ENCODE assay signal across 18 cellular contexts in genomic region chr12:111040690-111041089, GRCh38. TPM values are rescaled to one million over a fixed set of nuclear protein-coding genes. Genes with fewer than 3 reads are reported as not detected.
A peak's percentile ranks its signal among the peaks of the same experiment; 100 is the strongest.
DNase-seq lines count a peak whose midpoint lies in the region; ATAC-seq, FAIRE-seq and TF ChIP-seq lines count a peak whose summit lies in the region.
"Had no signal": no experiment of that assay in that cellular context is flagged by ENCODE, and none has a peak within 500 bp of the region (broad histone marks: within the 10 kb centered on the region; RNA-seq: fewer than 3 reads in every experiment).

No MANE protein-coding gene starts in this region.

- peaks cover 7% of the 10 kb centered on the region for H3K27me3 ChIP-seq in MM.1S (replicated peaks; ENCODE audit: insufficient read depth, low read length)
- H3K27me3 ChIP-seq in RWPE2 (ENCODE audit: insufficient read depth, poor library complexity, severe bottlenecking) = peaks cover 3% of the 10 kb centered on the region
- peaks cover 0 to 67% (median 11%) of the 10 kb centered on the region in 4 donors for H3K27me3 ChIP-seq in esophagus squamous epithelium

- no peak overlapping the region for H3K27ac Mint-ChIP-seq in activated naive CD4-positive, alpha-beta T cell treated with anti-CD3 and anti-CD28 coated beads for 36 hours
- H3K27ac Mint-ChIP-seq: CD14-positive monocyte; CD4-positive, alpha-beta memory T cell had no signal

- no peak for FAIRE-seq in kidney (lab: Jason Lieb, UNC)
- FAIRE-seq: A549, GM19239, H1 had no signal

- CTCF ChIA-PET in activated naive CD4-positive, alpha-beta T cell treated with anti-CD3 and anti-CD28 coated beads for 36 hours (lab: Charles Lee) = no interaction called here

- no peak for TF ChIP-seq CTCF in MM.1S (IDR thresholded peaks at IDR 0.05; ENCODE audit: low read length)
- no peak for TF ChIP-seq CTCF in RWPE2 (IDR thresholded peaks at IDR 0.05; ENCODE audit: poor library complexity, severe bottlenecking)
- TF ChIP-seq CTCF in kidney (IDR thresholded peaks at IDR 0.05; ENCODE audit: borderline replicate concordance, extremely low read depth, insufficient read depth) = no peak
- TF ChIP-seq CTCF in esophagus squamous epithelium (IDR thresholded peaks at IDR 0.05) = no peak

- H2AFZ ChIP-seq in MM.1S (ENCODE audit: low read length) = no peak overlapping the region

- H3K27me3 Mint-ChIP-seq in activated naive CD4-positive, alpha-beta T cell treated with anti-CD3 and anti-CD28 coated beads for 36 hours (ENCODE audit: low read depth) = peaks cover 20% of the 10 kb centered on the region

- H3K79me2 ChIP-seq in MM.1S (ENCODE audit: low read length) = no peaks in the 10 kb centered on the region

- no peaks in the 10 kb centered on the region for H4K20me1 ChIP-seq in MM.1S (ENCODE audit: insufficient read depth, low read length)

- no peak overlapping the region for H3K4me2 ChIP-seq in MM.1S (ENCODE audit: low read depth, low read length)
- H3K4me2 ChIP-seq: A549 had no signal

- H3K36me3 Mint-ChIP-seq in activated naive CD4-positive, alpha-beta T cell treated with anti-CD3 and anti-CD28 coated beads for 36 hours (ENCODE audit: low read depth) = no peaks in the 10 kb centered on the region
- H3K36me3 Mint-ChIP-seq: CD14-positive monocyte; CD4-positive, alpha-beta memory T cell had no signal

- peaks cover 5% of the 10 kb centered on the region; the same call in 1 of the 2 replicates for H3F3A ChIP-seq in MM.1S (ENCODE audit: insufficient read depth, low read length)

- H3K9me2 ChIP-seq in MM.1S (replicated peaks; ENCODE audit: insufficient read depth, low read length) = no peaks in the 10 kb centered on the region

- H3K36me3 ChIP-seq in MM.1S (replicated peaks; ENCODE audit: insufficient read depth, low read length) (no peaks in the 10 kb centered on the region), RWPE2 (ENCODE audit: low read depth) (peaks cover 12% of the 10 kb centered on the region), kidney (ENCODE audit: control insufficient read depth in 1 of 2, insufficient read depth in 2 of 2, low read length in 2 of 2) (no peaks in the 10 kb centered on the region), esophagus squamous epithelium (no peaks in the 10 kb centered on the region)

- H3K9me3 Mint-ChIP-seq in activated naive CD4-positive, alpha-beta T cell treated with anti-CD3 and anti-CD28 coated beads for 36 hours = no peaks in the 10 kb centered on the region
- H3K9me3 Mint-ChIP-seq: H9 had no signal

- no peak overlapping the region for H3K4me3 ChIP-seq in MM.1S (ENCODE audit: low read length)
- no peak overlapping the region for H3K4me3 ChIP-seq in RWPE2 (ENCODE audit: severe bottlenecking)
- H3K4me3 ChIP-seq in kidney (ENCODE audit: low read length in 2 of 2) = no peak overlapping the region
- no peak overlapping the region for H3K4me3 ChIP-seq in esophagus squamous epithelium
- H3K4me3 ChIP-seq: A549 had no signal

- TF ChIP-seq POLR2A in esophagus squamous epithelium (IDR thresholded peaks at IDR 0.05) = no peak

- H3K4me1 Mint-ChIP-seq in activated naive CD4-positive, alpha-beta T cell treated with anti-CD3 and anti-CD28 coated beads for 36 hours (ENCODE audit: low read depth) = peaks cover 9% of the 10 kb centered on the region

- peak overlapping the region; percentile 34; the same call in 1 of the 2 replicates for H3K27ac ChIP-seq in MM.1S (ENCODE audit: low read length)
- no peak overlapping the region for H3K27ac ChIP-seq in RWPE2 (ENCODE audit: poor library complexity, severe bottlenecking)
- no peak overlapping the region for H3K27ac ChIP-seq in kidney (ENCODE audit: low read depth in 2 of 2, low read length in 2 of 2)
- H3K27ac ChIP-seq in esophagus squamous epithelium = no peak overlapping the region
- H3K27ac ChIP-seq: A549 had no signal

- no peak overlapping the region for H3K9ac ChIP-seq in MM.1S (ENCODE audit: low read length)
- no peak overlapping the region for H3K9ac ChIP-seq in kidney (ENCODE audit: low read length in 2 of 2)

- DNase-seq in MM.1S (no peak), RWPE2 (ENCODE audit: low spot score) (peak; percentile 10), kidney (peak; percentile 1), epidermal melanocyte (ENCODE audit: insufficient read length, low spot score) (no peak), esophagus squamous epithelium (lab: John Stamatoyannopoulos, UW) (no peak)
- no peak for DNase-seq in activated naive CD4-positive, alpha-beta T cell treated with anti-CD3 and anti-CD28 coated beads for 36 hours
- DNase-seq: AML-193; Calu3; CD4-positive, alpha-beta memory T cell; DMS79 treated with DMSO at 0.1 percent for 48 hours; GF-D8; H9 had no signal

- H3K4me3 Mint-ChIP-seq in activated naive CD4-positive, alpha-beta T cell treated with anti-CD3 and anti-CD28 coated beads for 36 hours = no peak overlapping the region
- H3K4me3 Mint-ChIP-seq: CD14-positive monocyte, H9 had no signal

- no peaks in the 10 kb centered on the region for H3K9me3 ChIP-seq in MM.1S (replicated peaks; ENCODE audit: insufficient read depth, low read length)
- H3K9me3 ChIP-seq in RWPE2 (ENCODE audit: severe bottlenecking) = no peaks in the 10 kb centered on the region
- H3K9me3 ChIP-seq in kidney (ENCODE audit: control insufficient read depth in 1 of 2, low read length in 2 of 2) = no peaks in the 10 kb centered on the region
- no peaks in the 10 kb centered on the region for H3K9me3 ChIP-seq in esophagus squamous epithelium
- H3K9me3 ChIP-seq: A549 had no signal

- intact Hi-C loops in kidney (cut with DNase I) = no loop called here
- intact Hi-C loops in activated naive CD4-positive, alpha-beta T cell treated with anti-CD3 and anti-CD28 coated beads for 36 hours (cut with micrococcal nuclease) = no loop called here
- intact Hi-C loops in esophagus squamous epithelium (cut with DNase I) = no loop called here

- ATAC-seq in RWPE2 (ENCODE audit: low read depth) = no peak
- ATAC-seq: A549 had no signal

- 73 to 79% methylated on average over 3 of the region's 3 CpGs for WGBS in esophagus squamous epithelium, 2 donors

- H3K4me1 ChIP-seq in MM.1S (ENCODE audit: low read length) (peaks cover 28% of the 10 kb centered on the region), RWPE2 (ENCODE audit: insufficient read depth, poor library complexity, severe bottlenecking) (no peaks in the 10 kb centered on the region), kidney (ENCODE audit: control insufficient read depth in 1 of 2, insufficient read depth in 1 of 2, low read depth in 1 of 2, low read length in 2 of 2) (no peaks in the 10 kb centered on the region), esophagus squamous epithelium (peaks cover 0 to 13% (median 3%) of the 10 kb centered on the region in 3 donors)

RNA-seq across cellular contexts. Expression of gene CUX2, which starts 6.7 kb away (rescaled TPM):
- total RNA-seq in kidney (0.06 TPM), esophagus squamous epithelium (not detected)
- not detected for polyA plus RNA-seq in kidney (ENCODE audit: insufficient read depth, low read depth, low replicate concordance)
- under 1 TPM in 1 of 2 experiments, not detected in 1; 0.10 TPM for total RNA-seq in activated naive CD4-positive, alpha-beta T cell treated with anti-CD3 and anti-CD28 coated beads for 36 hours
- total RNA-seq: Calu3; CD4-positive, alpha-beta memory T cell; HT-29 had no signal
- polyA plus RNA-seq: BJ; CD14-positive monocyte; CD4-positive, alpha-beta memory T cell had no signal

Comparison
In these comparisons a context has a peak if more than half of its experiments do, and no peak if none do; other contexts are left out.
1. DNase-seq: peak in RWPE2 (single experiment) and kidney (single experiment); none in MM.1S (single experiment), epidermal melanocyte (single experiment), activated naive CD4-positive, alpha-beta T cell treated with anti-CD3 and anti-CD28 coated beads for 36 hours (single experiment) and esophagus squamous epithelium (single experiment).